17 cellular contexts compared by ENCODE assay signal in the genomic region with DNA sequence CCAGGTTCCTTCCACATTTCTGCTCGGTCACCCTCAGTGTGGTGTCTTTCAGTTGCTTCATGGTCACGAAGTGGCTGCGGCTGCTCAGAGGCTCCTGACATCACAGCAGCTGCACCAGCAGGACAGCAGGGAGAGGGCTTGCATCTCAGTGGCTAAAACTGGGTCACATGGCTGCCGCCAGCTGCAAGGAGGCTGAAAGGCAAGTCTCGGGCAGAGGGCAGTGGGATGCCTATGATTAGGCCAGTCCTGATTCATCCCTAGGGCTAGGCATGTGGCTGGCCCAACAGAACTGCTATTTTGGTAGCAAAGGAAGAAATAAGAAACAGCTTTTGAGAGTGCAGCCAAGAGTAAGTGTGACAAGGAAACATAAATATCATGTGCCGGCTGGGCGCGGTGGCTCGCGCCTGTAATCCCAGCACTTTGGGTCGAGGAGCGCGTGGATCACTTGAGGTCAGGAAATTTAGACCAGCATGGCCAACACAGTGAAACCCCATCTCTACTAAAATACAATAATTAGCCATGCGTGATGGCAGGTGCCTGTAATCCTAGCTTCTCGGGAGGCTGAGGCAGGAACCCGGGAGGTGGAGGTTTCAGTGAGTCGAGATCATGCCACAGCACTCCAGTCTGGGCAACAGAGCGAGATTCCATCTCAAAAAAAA. TPM values are rescaled to one million over a fixed set of nuclear protein-coding genes. Genes with fewer than 3 reads are reported as not detected.
A peak's percentile ranks its signal among the peaks of the same experiment; 100 is the strongest.
DNase-seq lines count a peak whose midpoint lies in the region; ATAC-seq, FAIRE-seq and TF ChIP-seq lines count a peak whose summit lies in the region.
"Had no signal": no experiment of that assay in that cellular context is flagged by ENCODE, and none has a peak within 500 bp of the region (broad histone marks: within the 10 kb centered on the region; RNA-seq: fewer than 3 reads in every experiment).

No MANE protein-coding gene starts in this region.

- H4K8ac ChIP-seq in H1 (ENCODE audit: extremely low read depth, insufficient read depth, low read length) = peak overlapping the region; percentile 30; the same call in 1 of the 2 replicates

- intact Hi-C loops in tibial artery (cut with DNase I; ENCODE audit: low total_unique reads) = loop anchor here (2.0 kb wide), 1 partner anchor 45 kb away; no protein-coding TSS in a partner anchor

- no peak for TF ChIP-seq RAD21 in H1 (IDR thresholded peaks at IDR 0.05 in 1 of 2, conservative IDR thresholded peaks at IDR 0.05 in 1 of 2; ENCODE audit: low read depth in 2 of 2, low read length in 2 of 2)

- H3K14ac ChIP-seq in H1 (ENCODE audit: insufficient read length) = no peak overlapping the region

- TF ChIP-seq POLR2A in H1 (IDR thresholded peaks at IDR 0.05; ENCODE audit: control extremely low read depth in 1 of 2, low read depth in 2 of 2, low read length in 2 of 2) = no peak

- ATAC-seq in HG02678 (IDR thresholded peaks at IDR 0.05; ENCODE audit: unreplicated experiment) = no peak
- ATAC-seq: PC-3; stimulated activated memory B cell treated with anti-CD40 and anti-IgM and Interleukin-4, amounts not matched to agents 10 μg/mL and 1 μg/mL and 100 μg/mL, for 72 hours had no signal

- 87% methylated on average over 18 of the region's 18 CpGs; no CpG with 5 or more reads in 1 of the 2 experiments for WGBS in H1 (ENCODE audit: extremely low coverage in 1 of 2, insufficient coverage in 1 of 2, insufficient read length in 1 of 2, insufficient replicate concordance in 2 of 2, low coverage in 1 of 2, low lambda C conversion rate in 2 of 2, missing lambda C conversion rate in 1 of 2), 2 experiments

- TF ChIP-seq CTCF in H1 (IDR thresholded peaks at IDR 0.05; ENCODE audit: control extremely low read depth in 1 of 3, insufficient read depth in 1 of 3, low read depth in 1 of 3, low read length in 3 of 3) (no peak), tibial artery (IDR thresholded peaks at IDR 0.05) (no peak)

- no peak overlapping the region for H3K18ac ChIP-seq in H1 (ENCODE audit: extremely low read depth, low read length)

- CTCF ChIA-PET in H1 (lab: Charles Lee; ENCODE audit: partially characterized antibody) = interaction anchor here (0.6 to 1.6 kb wide), 7 partner anchors 9 to 58 kb away, joined by 3 to 4 read pairs (median 3); no protein-coding TSS in a partner anchor

- no peak overlapping the region for H2AFZ ChIP-seq in H1 (ENCODE audit: low read length)

- no peaks in the 10 kb centered on the region for H3K23me2 ChIP-seq in H1 (ENCODE audit: low read depth, low read length)

- FAIRE-seq in H1 (lab: Jason Lieb, UNC) = no peak
- FAIRE-seq: colon, endothelial cell of umbilical vein had no signal

- H3K4ac ChIP-seq in H1 (replicated peaks; ENCODE audit: insufficient read length, low read depth, low read length) = no peak overlapping the region

- no peaks in the 10 kb centered on the region for H3K36me3 ChIP-seq in H1 (ENCODE audit: control insufficient read depth in 2 of 4, insufficient read depth in 4 of 4, low read length in 3 of 4)
- no peaks in the 10 kb centered on the region for H3K36me3 ChIP-seq in tibial artery
- H3K36me3 ChIP-seq: WERI-Rb-1 had no signal

- H4K20me1 ChIP-seq in H1 (replicated peaks in 1 of 2; ENCODE audit: control insufficient read depth in 1 of 2, insufficient read depth in 2 of 2, low read length in 2 of 2) = no peaks in the 10 kb centered on the region

- H3K4me1 ChIP-seq in H1 (replicated peaks in 1 of 4; ENCODE audit: control insufficient read depth in 3 of 4, insufficient read depth in 4 of 4, low read length in 3 of 4) = peaks cover 0 to 21% (median 14%) of the 10 kb centered on the region in 4 experiments; a peak in 6 of 7 replicates
- peaks cover 16 to 85% (median 70%) of the 10 kb centered on the region in 4 donors for H3K4me1 ChIP-seq in tibial artery

- H3K9ac ChIP-seq in H1 (replicated peaks in 1 of 4; ENCODE audit: extremely low read depth in 1 of 4, low read depth in 3 of 4, low read length in 3 of 4) = no peak overlapping the region

- H2BK5ac ChIP-seq in H1 (ENCODE audit: low read depth, low read length) = no peak overlapping the region

- no peak overlapping the region for H3K56ac ChIP-seq in H1 (replicated peaks; ENCODE audit: insufficient read length, low read depth, low read length)

- no peak overlapping the region for H2BK20ac ChIP-seq in H1 (ENCODE audit: low read length)

- H3K79me2 ChIP-seq in H1 (ENCODE audit: control insufficient read depth in 1 of 2, insufficient read depth in 2 of 2, low read length in 2 of 2) = no peaks in the 10 kb centered on the region

- H2AK5ac ChIP-seq in H1 (ENCODE audit: low read depth, low read length) = no peak overlapping the region

- no peak overlapping the region for H4K5ac ChIP-seq in H1 (ENCODE audit: insufficient read length, low read depth, low read length)

- H3K4me2 ChIP-seq in H1 (ENCODE audit: insufficient read depth in 1 of 2, low read depth in 2 of 2, low read length in 2 of 2) = no peak overlapping the region

- no peak overlapping the region for H3K4me3 ChIP-seq in H1 (ENCODE audit: extremely low read depth in 1 of 4, insufficient read depth in 2 of 4, low read depth in 3 of 4, low read length in 4 of 4)
- no peak overlapping the region for H3K4me3 ChIP-seq in tibial artery
- H3K4me3 ChIP-seq: skin epidermis had no signal

- H3K23ac ChIP-seq in H1 (ENCODE audit: insufficient read length) = no peak overlapping the region

- H3K27me3 ChIP-seq in H1 (replicated peaks in 1 of 4; ENCODE audit: control insufficient read depth in 3 of 4, extremely low read depth in 1 of 4, insufficient read depth in 3 of 4, low read length in 3 of 4) = no peaks in the 10 kb centered on the region
- no peaks in the 10 kb centered on the region for H3K27me3 ChIP-seq in tibial artery

- no peak for TF ChIP-seq EP300 in H1 (IDR thresholded peaks at IDR 0.05; ENCODE audit: borderline replicate concordance in 1 of 2, low read depth in 2 of 2, low read length in 2 of 2)

- H3K9me3 ChIP-seq in H1 (ENCODE audit: insufficient read depth in 2 of 2, low read depth in 1 of 2, low read length in 1 of 2) (no peaks in the 10 kb centered on the region), tibial artery (no peaks in the 10 kb centered on the region)

- DNase-seq in NCI-H2196 treated with DMSO at 0.1 percent for 48 hours (lab: John Stamatoyannopoulos, UW; ENCODE audit: unreplicated experiment) (peak; percentile 76), H1 (ENCODE audit: low read depth in 1 of 2, low spot score in 2 of 2) (no peak), myocyte (ENCODE audit: low read depth) (peak; percentile 52), tibial artery (peak; percentile 60 to 91), cerebellum (ENCODE audit: low spot score) (no peak)
- DNase-seq in stimulated activated CD4-positive, alpha-beta T cell treated with anti-CD3 and anti-CD28 coated beads, Interleukin-12 subunit alpha, Interleukin-12 subunit beta, amount 100 ng/mL, for 4 hours = no peak
- DNase-seq: AML-193, amygdala, mesendoderm, NCI-H526, PC-3, WERI-Rb-1 had no signal

- H3K79me1 ChIP-seq in H1 (ENCODE audit: low read depth, low read length) = no peaks in the 10 kb centered on the region

- H2BK15ac ChIP-seq in H1 (ENCODE audit: low read length) = no peak overlapping the region

- H3K27ac ChIP-seq in H1 (ENCODE audit: low read depth, low read length) (no peak overlapping the region), tibial artery (peak overlapping the region; percentile 88 to 95)
- H3K27ac ChIP-seq: skin epidermis, WERI-Rb-1 had no signal

- H2BK12ac ChIP-seq in H1 (ENCODE audit: low read depth, low read length) = no peak overlapping the region

- H4K91ac ChIP-seq in H1 (replicated peaks; ENCODE audit: insufficient read length, low read length) = no peak overlapping the region

- POLR2A ChIA-PET in H1 (lab: Charles Lee; ENCODE audit: partially characterized antibody) = interaction anchor here (2.0 kb wide), 1 partner anchor 17 kb away, joined by 6 read pairs; no protein-coding TSS in a partner anchor

- no peak overlapping the region for H2BK120ac ChIP-seq in H1 (replicated peaks; ENCODE audit: low read depth, low read length)

TF ChIP-seq in H1, 55 proteins besides CTCF, POLR2A, EP300 and RAD21:
- no peak for TF ChIP-seq ASH2L (IDR thresholded peaks at IDR 0.05; ENCODE audit: low read length)
- no peak for TF ChIP-seq JUND (IDR thresholded peaks at IDR 0.05; ENCODE audit: low read length)
- TF ChIP-seq NRF1 (IDR thresholded peaks at IDR 0.05; ENCODE audit: low read depth, low read length) = no peak
- TF ChIP-seq RBBP5 (IDR thresholded peaks at IDR 0.05; ENCODE audit: borderline replicate concordance, low read depth, low read length) = no peak
- no peak for TF ChIP-seq EGR1 (IDR thresholded peaks at IDR 0.05; ENCODE audit: borderline replicate concordance, low read depth, low read length)
- no peak for TF ChIP-seq SUZ12 (IDR thresholded peaks at IDR 0.05; ENCODE audit: low read length)
- no peak for TF ChIP-seq CBX5 (IDR thresholded peaks at IDR 0.05; ENCODE audit: low read depth, low read length)

RNA-seq across cellular contexts. Expression of gene RBM38, which starts 46.6 kb away (rescaled TPM):
- 57.7 and 60.1 TPM in 2 replicates for total RNA-seq in H1 (2021; fragmentation: NEBNext Ultra II Directional; extraction: Animal tissue kit (Norgen Biotek cat#: 25700))
- polyA plus RNA-seq in H1 (2011; rRNA removed) = 109 and 131 TPM in 2 replicates
- 71.9 TPM for polyA plus RNA-seq in H1 (2011; cell fraction: cytosol; rRNA removed)
- polyA plus RNA-seq in H1 (2011; cell fraction: nucleus; rRNA removed) = 75.2 TPM
- 32.3 to 58.0 TPM (median 56.1 TPM) in 4 replicates for polyA plus RNA-seq in H1 (2012, experiment 1 of 2)
- polyA plus RNA-seq in H1 (2012, experiment 2 of 2) = 61.6 TPM
- polyA plus RNA-seq in H1 (2013, experiment 1 of 2) = 53.7 TPM
- 52.7 TPM for polyA plus RNA-seq in H1 (2013, experiment 2 of 2)
- polyA minus RNA-seq in H1 (2011; rRNA and poly(A)+ RNA removed) = 16.3 and 19.0 TPM in 2 replicates
- polyA minus RNA-seq in H1 (2011; cell fraction: cytosol; rRNA and poly(A)+ RNA removed) = 49.0 TPM
- polyA minus RNA-seq in H1 (2011; cell fraction: nucleus; rRNA and poly(A)+ RNA removed) = 23.7 TPM
- total RNA-seq in myocyte (8.7 and 11.6 TPM in 2 replicates), cerebellum (11.4 TPM)
- 7.2 TPM for polyA plus RNA-seq in myocyte (2012)

Comparison
In these comparisons a context has a peak if more than half of its experiments do, and no peak if none do; other contexts are left out.
1. DNase-seq: peak in NCI-H2196 treated with DMSO at 0.1 percent for 48 hours (single experiment), myocyte (single experiment) and tibial artery (2 of 2); none in H1 (0 of 2), stimulated activated CD4-positive, alpha-beta T cell treated with anti-CD3 and anti-CD28 coated beads, Interleukin-12 subunit alpha, Interleukin-12 subunit beta, amount 100 ng/mL, for 4 hours (single experiment) and cerebellum (single experiment).